ENCODE assay signal across 1 cellular context in genomic region chr15:58568157-58568571, GRCh38.
TF ChIP-seq lines count a peak whose summit lies in the region.

No MANE protein-coding gene starts in this region.

TF ChIP-seq in K562, 482 proteins besides CTCF, POLR2A, EP300 and RAD21 (continued from another document and continues in another):
- TF ChIP-seq AFF4 (CRISPR knock-in tag; IDR thresholded peaks at IDR 0.05) (no peak), BHLHE40 (IDR thresholded peaks at IDR 0.05; ENCODE audit: low read length) (0 out of 2 replicates have a peak, but pooled peaks have one; percentile 9), MAZ (CRISPR knock-in tag; conservative IDR thresholded peaks at IDR 0.05 in 1 of 2, IDR thresholded peaks at IDR 0.05 in 1 of 2) (no peak), CBX8 (IDR thresholded peaks at IDR 0.05; ENCODE audit: borderline replicate concordance, extremely low read depth, low read depth, low read length, poor library complexity, severe bottlenecking) (no peak), ZNF133 (CRISPR knock-in tag; IDR thresholded peaks at IDR 0.05) (no peak), ZNF707 (CRISPR knock-in tag; conservative IDR thresholded peaks at IDR 0.05) (no peak), HDAC1 (IDR thresholded peaks at IDR 0.05) (no peak), REST (CRISPR knock-in tag; IDR thresholded peaks at IDR 0.05; ENCODE audit: low read depth) (no peak), USF2 (CRISPR knock-in tag; IDR thresholded peaks at IDR 0.05) (no peak), FOXM1 (IDR thresholded peaks at IDR 0.05; ENCODE audit: low read depth) (no peak), FOXM1 (CRISPR knock-in tag; IDR thresholded peaks at IDR 0.05; ENCODE audit: low read depth) (no peak), STAG1 (CRISPR knock-in tag; IDR thresholded peaks at IDR 0.05; ENCODE audit: borderline replicate concordance) (no peak), ELF4 (CRISPR knock-in tag; IDR thresholded peaks at IDR 0.05) (no peak), ZBTB49 (CRISPR knock-in tag; IDR thresholded peaks at IDR 0.05; ENCODE audit: borderline replicate concordance) (no peak), IRF1 (CRISPR knock-in tag; IDR thresholded peaks at IDR 0.05; ENCODE audit: borderline replicate concordance) (no peak), POLR2H (tag; IDR thresholded peaks at IDR 0.05; ENCODE audit: low read depth) (no peak), CREM (IDR thresholded peaks at IDR 0.05; ENCODE audit: low read depth) (no peak), MAFK (IDR thresholded peaks at IDR 0.05; ENCODE audit: low read length) (no peak), CREBBP (IDR thresholded peaks at IDR 0.05; ENCODE audit: low read depth, low read length) (no peak), RCOR1 (IDR thresholded peaks at IDR 0.05; ENCODE audit: borderline replicate concordance in 1 of 2, low read depth in 2 of 2, low read length in 2 of 2) (0 out of 4 replicates have a peak, but pooled peaks of 1 of the 2 experiments have one; percentile 5), ZNF277 (CRISPR knock-in tag; IDR thresholded peaks at IDR 0.05; ENCODE audit: borderline replicate concordance) (no peak), MTA3 (IDR thresholded peaks at IDR 0.05; ENCODE audit: borderline replicate concordance) (peak; percentile 53; the same call in 1 of the 2 replicates), ZFP1 (CRISPR knock-in tag; IDR thresholded peaks at IDR 0.05) (no peak), MCM7 (IDR thresholded peaks at IDR 0.05) (no peak), AFF1 (IDR thresholded peaks at IDR 0.05; ENCODE audit: low read depth in 1 of 2, partially characterized antibody in 2 of 2) (peak in 1 of 2 experiments; percentile 33), SETDB1 (IDR thresholded peaks at IDR 0.05; ENCODE audit: low read length) (no peak), SIN3A (IDR thresholded peaks at IDR 0.05; ENCODE audit: borderline replicate concordance in 2 of 2, control insufficient read depth in 1 of 2, low read depth in 2 of 2, low read length in 2 of 2) (no peak), ZNF239 (CRISPR knock-in tag; IDR thresholded peaks at IDR 0.05) (no peak), SOX6 (IDR thresholded peaks at IDR 0.05) (peak; percentile 78), NFIC (IDR thresholded peaks at IDR 0.05) (peak; percentile 97), ZNF75A (CRISPR knock-in tag; IDR thresholded peaks at IDR 0.05) (no peak), NBN (IDR thresholded peaks at IDR 0.05; ENCODE audit: low read depth) (no peak), ZMIZ1 (IDR thresholded peaks at IDR 0.05; ENCODE audit: low read depth in 2 of 2, low read length in 2 of 2) (no peak), UBTF (IDR thresholded peaks at IDR 0.05; ENCODE audit: borderline replicate concordance in 1 of 2, low read depth in 2 of 2, low read length in 2 of 2) (no peak), BRD4 (IDR thresholded peaks at IDR 0.05) (no peak), SIN3B (IDR thresholded peaks at IDR 0.05; ENCODE audit: low read depth) (no peak)
